Comparison of ENCODE assay signal across 8 cellular contexts in the genomic region with DNA sequence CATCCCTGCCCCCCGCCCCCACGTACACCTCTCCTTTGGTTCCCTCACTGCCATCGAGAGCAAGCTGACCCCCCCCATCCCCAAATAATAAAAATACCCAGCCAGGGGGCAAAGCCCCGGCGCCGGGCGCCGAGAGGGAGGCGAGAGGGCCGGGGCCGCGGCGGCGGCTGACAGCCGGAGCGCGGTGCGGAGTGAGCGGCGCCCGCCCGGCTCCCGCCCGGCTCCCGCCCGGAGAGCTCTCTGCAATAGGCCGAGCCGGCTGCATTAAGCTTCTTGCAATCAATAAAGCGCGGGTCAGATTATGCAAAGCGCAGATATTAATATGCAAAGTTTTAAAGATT. TPM values are rescaled to one million over a fixed set of nuclear protein-coding genes. Genes with fewer than 3 reads are reported as not detected.
DNase-seq lines count a peak whose midpoint lies in the region; ATAC-seq, FAIRE-seq and TF ChIP-seq lines count a peak whose summit lies in the region.

No MANE protein-coding gene starts in this region.

- peak overlapping the region; percentile 82 for H3K4me2 ChIP-seq in skeletal muscle satellite cell (ENCODE audit: low read length)

- H3K9me3 Mint-ChIP-seq in activated T-cell treated with anti-CD3 and anti-CD28 coated beads, Interleukin-2, amount 50 U/mL, for 24 hours: no peaks in the 10 kb centered on the region
- no peaks in the 10 kb centered on the region for H3K9me3 Mint-ChIP-seq in WTC11

- H3K9me3 ChIP-seq in left ventricle myocardium inferior (replicated peaks) (no peaks in the 10 kb centered on the region), skeletal muscle satellite cell (replicated peaks; ENCODE audit: low read length) (no peaks in the 10 kb centered on the region)

- H3K36me3 ChIP-seq in left ventricle myocardium inferior: no peaks in the 10 kb centered on the region
- H3K36me3 ChIP-seq in skeletal muscle satellite cell (ENCODE audit: insufficient read depth, low read length): no peaks in the 10 kb centered on the region

- no peak for DNase-seq in activated T-cell treated with anti-CD3 and anti-CD28 coated beads, Interleukin-2, amount 50 U/mL, for 24 hours
- no peak for DNase-seq in activated T-cell treated with anti-CD3 and anti-CD28 coated beads, Interleukin-2, amount 50 U/mL, for 1 hour
- DNase-seq in WTC11 (ENCODE audit: low spot score) (no peak), left ventricle myocardium inferior (no peak), RKO (ENCODE audit: low spot score) (no peak), GM12892 (ENCODE audit: insufficient read length) (no peak)

- H3K9ac ChIP-seq in skeletal muscle satellite cell (ENCODE audit: low read depth, low read length): no peak overlapping the region

- FAIRE-seq in GM12892 (lab: Jason Lieb, UNC): no peak

- peaks cover 29% of the 10 kb centered on the region for H3K27me3 Mint-ChIP-seq in activated T-cell treated with anti-CD3 and anti-CD28 coated beads, Interleukin-2, amount 50 U/mL, for 24 hours
- peaks cover 39% of the 10 kb centered on the region for H3K27me3 Mint-ChIP-seq in WTC11 (ENCODE audit: low read depth)

- peaks cover 16% of the 10 kb centered on the region for H3K4me1 ChIP-seq in left ventricle myocardium inferior
- peaks cover 13% of the 10 kb centered on the region for H3K4me1 ChIP-seq in skeletal muscle satellite cell (ENCODE audit: control insufficient read depth, insufficient read depth, low read length)

- intact Hi-C loops in left ventricle myocardium inferior (cut with micrococcal nuclease): no loop called here

- TF ChIP-seq CTCF in WTC11 (IDR thresholded peaks at IDR 0.05) (no peak), left ventricle myocardium inferior (IDR thresholded peaks at IDR 0.05; ENCODE audit: borderline replicate concordance) (no peak)

- peak overlapping the region; percentile 77 for H3K4me3 Mint-ChIP-seq in activated T-cell treated with anti-CD3 and anti-CD28 coated beads, Interleukin-2, amount 50 U/mL, for 24 hours
- H3K4me3 Mint-ChIP-seq in WTC11: peak overlapping the region; percentile 79

- peaks cover 11% of the 10 kb centered on the region for H3K4me1 Mint-ChIP-seq in activated T-cell treated with anti-CD3 and anti-CD28 coated beads, Interleukin-2, amount 50 U/mL, for 24 hours (ENCODE audit: low read depth)
- peaks cover 18% of the 10 kb centered on the region for H3K4me1 Mint-ChIP-seq in WTC11

- H3K4me3 ChIP-seq in left ventricle myocardium inferior: peak overlapping the region; percentile 64
- peak overlapping the region; percentile 63 for H3K4me3 ChIP-seq in skeletal muscle satellite cell (ENCODE audit: low read length)

- H3K27ac ChIP-seq in left ventricle myocardium inferior (replicated peaks): no peak overlapping the region

- H3K27me3 ChIP-seq in left ventricle myocardium inferior (ENCODE audit: low read depth) (peaks cover 94% of the 10 kb centered on the region), skeletal muscle satellite cell (ENCODE audit: control insufficient read depth, insufficient read depth, low read length) (peaks cover 85% of the 10 kb centered on the region)

- POLR2A ChIA-PET in WTC11 (lab: Charles Lee): interaction anchor here (1.1 kb wide), 2 partner anchors 44 to 63 kb away, joined by 3 to 6 read pairs; no protein-coding TSS in a partner anchor

- CTCF ChIA-PET in WTC11 (lab: Charles Lee): interaction anchor here (0.6 to 3.2 kb wide), 35 partner anchors 8 to 423 kb away, joined by 3 to 50 read pairs (median 5); a partner anchor contains a TSS

- no peak for TF ChIP-seq POLR2A in GM12892 (IDR thresholded peaks at IDR 0.05; ENCODE audit: low read depth, low read length)

- ATAC-seq in WTC11: peak; percentile 24
- ATAC-seq in GM21447 (IDR thresholded peaks at IDR 0.05; ENCODE audit: unreplicated experiment): no peak

- H3K36me3 Mint-ChIP-seq in activated T-cell treated with anti-CD3 and anti-CD28 coated beads, Interleukin-2, amount 50 U/mL, for 24 hours (ENCODE audit: low read depth): no peaks in the 10 kb centered on the region
- H3K36me3 Mint-ChIP-seq in WTC11: no peaks in the 10 kb centered on the region

- H3K27ac Mint-ChIP-seq in activated T-cell treated with anti-CD3 and anti-CD28 coated beads, Interleukin-2, amount 50 U/mL, for 24 hours: no peak overlapping the region
- H3K27ac Mint-ChIP-seq in WTC11: no peak overlapping the region

TF ChIP-seq in WTC11, 78 proteins besides CTCF, POLR2A, EP300 and RAD21:
- TF ChIP-seq, protein P1, sequence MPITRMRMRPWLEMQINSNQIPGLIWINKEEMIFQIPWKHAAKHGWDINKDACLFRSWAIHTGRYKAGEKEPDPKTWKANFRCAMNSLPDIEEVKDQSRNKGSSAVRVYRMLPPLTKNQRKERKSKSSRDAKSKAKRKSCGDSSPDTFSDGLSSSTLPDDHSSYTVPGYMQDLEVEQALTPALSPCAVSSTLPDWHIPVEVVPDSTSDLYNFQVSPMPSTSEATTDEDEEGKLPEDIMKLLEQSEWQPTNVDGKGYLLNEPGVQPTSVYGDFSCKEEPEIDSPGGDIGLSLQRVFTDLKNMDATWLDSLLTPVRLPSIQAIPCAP (CRISPR knock-in tag; IDR thresholded peaks at IDR 0.05): no peak
- TF ChIP-seq PRRX2 (CRISPR knock-in tag; IDR thresholded peaks at IDR 0.05): no peak
- no peak for TF ChIP-seq ZNF263 (CRISPR knock-in tag; IDR thresholded peaks at IDR 0.05; ENCODE audit: low read depth)
- TF ChIP-seq NR1H2 (CRISPR knock-in tag; IDR thresholded peaks at IDR 0.05): no peak
- TF ChIP-seq CREB1 (CRISPR knock-in tag; IDR thresholded peaks at IDR 0.05): no peak
- TF ChIP-seq FOXK1 (CRISPR knock-in tag; IDR thresholded peaks at IDR 0.05): no peak
- TF ChIP-seq TCF7 (CRISPR knock-in tag; IDR thresholded peaks at IDR 0.05; ENCODE audit: low read depth): no peak
- TF ChIP-seq SMAD4 (CRISPR knock-in tag; IDR thresholded peaks at IDR 0.05): no peak
- TF ChIP-seq, protein P2, sequence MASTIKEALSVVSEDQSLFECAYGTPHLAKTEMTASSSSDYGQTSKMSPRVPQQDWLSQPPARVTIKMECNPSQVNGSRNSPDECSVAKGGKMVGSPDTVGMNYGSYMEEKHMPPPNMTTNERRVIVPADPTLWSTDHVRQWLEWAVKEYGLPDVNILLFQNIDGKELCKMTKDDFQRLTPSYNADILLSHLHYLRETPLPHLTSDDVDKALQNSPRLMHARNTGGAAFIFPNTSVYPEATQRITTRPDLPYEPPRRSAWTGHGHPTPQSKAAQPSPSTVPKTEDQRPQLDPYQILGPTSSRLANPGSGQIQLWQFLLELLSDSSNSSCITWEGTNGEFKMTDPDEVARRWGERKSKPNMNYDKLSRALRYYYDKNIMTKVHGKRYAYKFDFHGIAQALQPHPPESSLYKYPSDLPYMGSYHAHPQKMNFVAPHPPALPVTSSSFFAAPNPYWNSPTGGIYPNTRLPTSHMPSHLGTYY (CRISPR knock-in tag; IDR thresholded peaks at IDR 0.05): no peak

RNA-seq across cellular contexts. Expression of a gene that starts 40.9 kb away (rescaled TPM):
- total RNA-seq in WTC11 (2021) (37.7 to 42.0 TPM (median 39.2 TPM) in 3 replicates), left ventricle myocardium inferior (15.8 TPM)
- total RNA-seq in skeletal muscle satellite cell (2012; rRNA removed): 20.3 and 22.7 TPM in 2 replicates
- polyA plus RNA-seq in GM12892 (2012; ENCODE audit: missing spikeins): 11.7 TPM

RNA-seq across cellular contexts. Expression of a gene that starts 43.5 kb away (rescaled TPM):
- total RNA-seq in WTC11 (2021) (16.1 to 18.3 TPM (median 16.4 TPM) in 3 replicates), left ventricle myocardium inferior (5.9 TPM)
- total RNA-seq in skeletal muscle satellite cell (2012; rRNA removed): 13.7 and 17.3 TPM in 2 replicates
- 3.5 TPM for polyA plus RNA-seq in GM12892 (2012; ENCODE audit: missing spikeins)

RNA-seq across cellular contexts. Expression of a gene that starts 44.4 kb away (rescaled TPM):
- total RNA-seq in WTC11 (2021) (6.0 to 7.7 TPM (median 6.6 TPM) in 3 replicates), left ventricle myocardium inferior (1.2 TPM)
- total RNA-seq in skeletal muscle satellite cell (2012; rRNA removed): under 0.01 and 0.51 TPM in 2 replicates
- 21.0 TPM for polyA plus RNA-seq in GM12892 (2012; ENCODE audit: missing spikeins)
